Comparison of ENCODE assay signal across 1 cellular context in the genomic region with DNA sequence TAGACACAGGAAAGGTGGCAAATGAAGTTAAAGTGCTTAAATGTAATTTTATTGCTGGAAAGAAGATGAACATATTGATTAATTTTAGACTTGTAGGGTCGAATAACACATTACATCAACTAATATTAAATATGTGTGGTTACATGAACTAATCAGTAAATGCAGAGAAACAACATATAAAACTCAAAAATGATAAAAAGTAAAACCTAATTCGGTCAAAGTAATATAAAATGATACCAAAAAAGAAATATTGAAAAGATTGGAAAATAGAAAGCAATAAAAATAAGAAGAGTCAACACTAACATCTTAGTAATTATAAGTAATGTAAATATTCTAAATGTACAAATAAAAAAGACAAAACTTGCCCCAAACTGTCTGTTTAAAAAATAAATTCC.
TF ChIP-seq lines count a peak whose summit lies in the region.

No MANE protein-coding gene starts in this region.

TF ChIP-seq in K562, 482 proteins besides CTCF, POLR2A, EP300 and RAD21 (continued from another document):
- no peak for TF ChIP-seq ZNF609 (CRISPR knock-in tag; IDR thresholded peaks at IDR 0.05; ENCODE audit: borderline replicate concordance)
- TF ChIP-seq ZNF324 (CRISPR knock-in tag; IDR thresholded peaks at IDR 0.05) = no peak
- peak; percentile 48 for TF ChIP-seq POLR2H (tag; IDR thresholded peaks at IDR 0.05; ENCODE audit: low read depth)
- no peak for TF ChIP-seq FOXA1 (IDR thresholded peaks at IDR 0.05; ENCODE audit: borderline replicate concordance)
- no peak for TF ChIP-seq RBM25 (IDR thresholded peaks at IDR 0.05; ENCODE audit: low read depth, low read length, severe bottlenecking)
- TF ChIP-seq HMG20B (CRISPR knock-in tag; IDR thresholded peaks at IDR 0.05) = no peak
- TF ChIP-seq MYNN (IDR thresholded peaks at IDR 0.05) = no peak
- no peak for TF ChIP-seq MYNN (CRISPR knock-in tag; IDR thresholded peaks at IDR 0.05)
- TF ChIP-seq HNRNPLL (IDR thresholded peaks at IDR 0.05; ENCODE audit: low read depth, low read length, poor library complexity, severe bottlenecking) = no peak
- TF ChIP-seq ZNF274 (IDR thresholded peaks at IDR 0.05; ENCODE audit: borderline replicate concordance, low read depth, low read length) = no peak
- TF ChIP-seq, protein P1, sequence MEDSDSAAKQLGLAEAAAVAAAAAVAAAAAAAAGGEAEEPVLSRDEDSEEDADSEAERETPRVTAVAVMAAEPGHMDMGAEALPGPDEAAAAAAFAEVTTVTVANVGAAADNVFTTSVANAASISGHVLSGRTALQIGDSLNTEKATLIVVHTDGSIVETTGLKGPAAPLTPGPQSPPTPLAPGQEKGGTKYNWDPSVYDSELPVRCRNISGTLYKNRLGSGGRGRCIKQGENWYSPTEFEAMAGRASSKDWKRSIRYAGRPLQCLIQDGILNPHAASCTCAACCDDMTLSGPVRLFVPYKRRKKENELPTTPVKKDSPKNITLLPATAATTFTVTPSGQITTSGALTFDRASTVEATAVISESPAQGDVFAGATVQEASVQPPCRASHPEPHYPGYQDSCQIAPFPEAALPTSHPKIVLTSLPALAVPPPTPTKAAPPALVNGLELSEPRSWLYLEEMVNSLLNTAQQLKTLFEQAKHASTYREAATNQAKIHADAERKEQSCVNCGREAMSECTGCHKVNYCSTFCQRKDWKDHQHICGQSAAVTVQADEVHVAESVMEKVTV (CRISPR knock-in tag; IDR thresholded peaks at IDR 0.05) = no peak
- no peak for TF ChIP-seq ZNF143 (CRISPR knock-in tag; IDR thresholded peaks at IDR 0.05)
- TF ChIP-seq, protein P2, sequence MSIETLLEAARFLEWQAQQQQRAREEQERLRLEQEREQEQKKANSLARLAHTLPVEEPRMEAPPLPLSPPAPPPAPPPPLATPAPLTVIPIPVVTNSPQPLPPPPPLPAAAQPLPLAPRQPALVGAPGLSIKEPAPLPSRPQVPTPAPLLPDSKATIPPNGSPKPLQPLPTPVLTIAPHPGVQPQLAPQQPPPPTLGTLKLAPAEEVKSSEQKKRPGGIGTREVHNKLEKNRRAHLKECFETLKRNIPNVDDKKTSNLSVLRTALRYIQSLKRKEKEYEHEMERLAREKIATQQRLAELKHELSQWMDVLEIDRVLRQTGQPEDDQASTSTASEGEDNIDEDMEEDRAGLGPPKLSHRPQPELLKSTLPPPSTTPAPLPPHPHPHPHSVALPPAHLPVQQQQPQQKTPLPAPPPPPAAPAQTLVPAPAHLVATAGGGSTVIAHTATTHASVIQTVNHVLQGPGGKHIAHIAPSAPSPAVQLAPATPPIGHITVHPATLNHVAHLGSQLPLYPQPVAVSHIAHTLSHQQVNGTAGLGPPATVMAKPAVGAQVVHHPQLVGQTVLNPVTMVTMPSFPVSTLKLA (conservative IDR thresholded peaks at IDR 0.05) = 0 out of 4 replicates have a peak, but pooled peaks of 1 of the 2 experiments have one; percentile 9
- no peak for TF ChIP-seq SMARCE1 (IDR thresholded peaks at IDR 0.05)
- TF ChIP-seq, protein P3, sequence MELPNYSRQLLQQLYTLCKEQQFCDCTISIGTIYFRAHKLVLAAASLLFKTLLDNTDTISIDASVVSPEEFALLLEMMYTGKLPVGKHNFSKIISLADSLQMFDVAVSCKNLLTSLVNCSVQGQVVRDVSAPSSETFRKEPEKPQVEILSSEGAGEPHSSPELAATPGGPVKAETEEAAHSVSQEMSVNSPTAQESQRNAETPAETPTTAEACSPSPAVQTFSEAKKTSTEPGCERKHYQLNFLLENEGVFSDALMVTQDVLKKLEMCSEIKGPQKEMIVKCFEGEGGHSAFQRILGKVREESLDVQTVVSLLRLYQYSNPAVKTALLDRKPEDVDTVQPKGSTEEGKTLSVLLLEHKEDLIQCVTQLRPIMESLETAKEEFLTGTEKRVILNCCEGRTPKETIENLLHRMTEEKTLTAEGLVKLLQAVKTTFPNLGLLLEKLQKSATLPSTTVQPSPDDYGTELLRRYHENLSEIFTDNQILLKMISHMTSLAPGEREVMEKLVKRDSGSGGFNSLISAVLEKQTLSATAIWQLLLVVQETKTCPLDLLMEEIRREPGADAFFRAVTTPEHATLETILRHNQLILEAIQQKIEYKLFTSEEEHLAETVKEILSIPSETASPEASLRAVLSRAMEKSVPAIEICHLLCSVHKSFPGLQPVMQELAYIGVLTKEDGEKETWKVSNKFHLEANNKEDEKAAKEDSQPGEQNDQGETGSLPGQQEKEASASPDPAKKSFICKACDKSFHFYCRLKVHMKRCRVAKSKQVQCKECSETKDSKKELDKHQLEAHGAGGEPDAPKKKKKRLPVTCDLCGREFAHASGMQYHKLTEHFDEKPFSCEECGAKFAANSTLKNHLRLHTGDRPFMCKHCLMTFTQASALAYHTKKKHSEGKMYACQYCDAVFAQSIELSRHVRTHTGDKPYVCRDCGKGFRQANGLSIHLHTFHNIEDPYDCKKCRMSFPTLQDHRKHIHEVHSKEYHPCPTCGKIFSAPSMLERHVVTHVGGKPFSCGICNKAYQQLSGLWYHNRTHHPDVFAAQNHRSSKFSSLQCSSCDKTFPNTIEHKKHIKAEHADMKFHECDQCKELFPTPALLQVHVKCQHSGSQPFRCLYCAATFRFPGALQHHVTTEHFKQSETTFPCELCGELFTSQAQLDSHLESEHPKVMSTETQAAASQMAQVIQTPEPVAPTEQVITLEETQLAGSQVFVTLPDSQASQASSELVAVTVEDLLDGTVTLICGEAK (IDR thresholded peaks at IDR 0.05) = peak; percentile 56
- TF ChIP-seq, protein P3 (CRISPR knock-in tag; IDR thresholded peaks at IDR 0.05) = no peak
- TF ChIP-seq TAF15 (IDR thresholded peaks at IDR 0.05; ENCODE audit: low read depth, low read length) = no peak
- no peak for TF ChIP-seq ZFP30 (CRISPR knock-in tag; IDR thresholded peaks at IDR 0.05; ENCODE audit: borderline replicate concordance)
- TF ChIP-seq RBM15 (IDR thresholded peaks at IDR 0.05; ENCODE audit: insufficient read depth, low read length) = no peak
- no peak for TF ChIP-seq SMARCC2 (IDR thresholded peaks at IDR 0.05; ENCODE audit: low read depth)
- TF ChIP-seq, protein P4, sequence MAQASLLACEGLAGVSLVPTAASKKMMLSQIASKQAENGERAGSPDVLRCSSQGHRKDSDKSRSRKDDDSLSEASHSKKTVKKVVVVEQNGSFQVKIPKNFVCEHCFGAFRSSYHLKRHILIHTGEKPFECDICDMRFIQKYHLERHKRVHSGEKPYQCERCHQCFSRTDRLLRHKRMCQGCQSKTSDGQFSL (CRISPR knock-in tag; IDR thresholded peaks at IDR 0.05) = no peak
- TF ChIP-seq, protein P4 (tag; IDR thresholded peaks at IDR 0.05) = 0 out of 4 replicates have a peak, but pooled peaks of 1 of the 2 experiments have one; percentile 45
- TF ChIP-seq HOMEZ (CRISPR knock-in tag; IDR thresholded peaks at IDR 0.05) = no peak
- no peak for TF ChIP-seq STAT5B (CRISPR knock-in tag; IDR thresholded peaks at IDR 0.05)
- TF ChIP-seq PATZ1 (CRISPR knock-in tag; IDR thresholded peaks at IDR 0.05; ENCODE audit: borderline replicate concordance) = no peak
- TF ChIP-seq STAT6 (CRISPR knock-in tag; IDR thresholded peaks at IDR 0.05) = no peak
- peak; percentile 24 to 25 for TF ChIP-seq NCOA2 (IDR thresholded peaks at IDR 0.05; ENCODE audit: partially characterized antibody in 2 of 2)
